In genomic region chr6:83057705-83058321, GRCh38 we compare ENCODE assay signal across 9 cellular contexts. TPM values are rescaled to one million over a fixed set of nuclear protein-coding genes. Genes with fewer than 3 reads are reported as not detected.
DNase-seq lines count a peak whose midpoint lies in the region; ATAC-seq, FAIRE-seq and TF ChIP-seq lines count a peak whose summit lies in the region.
"Had no signal": no experiment of that assay in that cellular context is flagged by ENCODE, and none has a peak within 500 bp of the region (broad histone marks: within the 10 kb centered on the region; RNA-seq: fewer than 3 reads in every experiment).

No MANE protein-coding gene starts in this region.

- H3K36me3 Mint-ChIP-seq in activated naive CD8-positive, alpha-beta T cell treated with anti-CD3 and anti-CD28 coated beads, Interleukin-2, amount 50 U/mL, for 24 hours (ENCODE audit: low read depth): peaks cover 28% of the 10 kb centered on the region
- peaks cover 24% of the 10 kb centered on the region for H3K36me3 Mint-ChIP-seq in activated naive CD8-positive, alpha-beta T cell treated with anti-CD3 and anti-CD28 coated beads for 36 hours
- peaks cover 4% of the 10 kb centered on the region for H3K36me3 Mint-ChIP-seq in effector memory CD8-positive, alpha-beta T cell (ENCODE audit: insufficient read depth)

- H3K79me1 ChIP-seq in neuronal stem cell (ENCODE audit: low read depth, low read length): no peaks in the 10 kb centered on the region

- no peak overlapping the region for H3K23ac ChIP-seq in neuronal stem cell (ENCODE audit: low read depth, low read length, poor library complexity)

- H4K8ac ChIP-seq in neuronal stem cell (ENCODE audit: low read depth, low read length): no peak overlapping the region

- WGBS in neuronal stem cell (ENCODE audit: extremely low coverage in 2 of 2, insufficient read length in 2 of 2, insufficient replicate concordance in 1 of 2), 2 donors: no CpG with 5 or more reads among the region's 4 CpGs

- peaks cover 2 to 42% of the 10 kb centered on the region in 2 donors for H3K36me3 ChIP-seq in neuronal stem cell (replicated peaks in 1 of 2; ENCODE audit: control insufficient read depth in 2 of 2, insufficient read depth in 2 of 2, low read length in 2 of 2)

- peaks cover 0 to 2% of the 10 kb centered on the region in 2 donors for H3K4me1 ChIP-seq in neuronal stem cell (ENCODE audit: control insufficient read depth in 2 of 2, insufficient read depth in 1 of 2, low read depth in 1 of 2, low read length in 2 of 2)

- no peak overlapping the region for H2AFZ ChIP-seq in neuronal stem cell (ENCODE audit: low read length)

- H2AK5ac ChIP-seq in neuronal stem cell (ENCODE audit: low read depth, low read length): no peak overlapping the region

- no peaks in the 10 kb centered on the region for H3K27me3 Mint-ChIP-seq in activated naive CD8-positive, alpha-beta T cell treated with anti-CD3 and anti-CD28 coated beads, Interleukin-2, amount 50 U/mL, for 24 hours
- H3K27me3 Mint-ChIP-seq in activated naive CD8-positive, alpha-beta T cell treated with anti-CD3 and anti-CD28 coated beads for 36 hours: no peaks in the 10 kb centered on the region
- no peaks in the 10 kb centered on the region for H3K27me3 Mint-ChIP-seq in effector memory CD8-positive, alpha-beta T cell

- H3K4me3 ChIP-seq in HL-60 (replicated peaks; ENCODE audit: insufficient read depth, low read length) (no peak overlapping the region), neuronal stem cell (ENCODE audit: low read length in 2 of 2) (no peak overlapping the region)

- no peak overlapping the region for H3K9ac ChIP-seq in neuronal stem cell (ENCODE audit: low read depth, low read length, poor library complexity)

- peak; percentile 5 for DNase-seq in activated naive CD8-positive, alpha-beta T cell treated with anti-CD3 and anti-CD28 coated beads, Interleukin-2, amount 50 U/mL, for 24 hours
- DNase-seq in activated naive CD8-positive, alpha-beta T cell treated with anti-CD3 and anti-CD28 coated beads for 36 hours: no peak
- DNase-seq in HL-60 (ENCODE audit: low read depth in 1 of 2, low spot score in 1 of 2) (peak in 1 of 2 experiments; percentile 42), RCC 7860 (ENCODE audit: low spot score) (peak; percentile 17), middle frontal gyrus (ENCODE audit: extremely low spot score, low spot score) (peak; percentile 62), neuronal stem cell (ENCODE audit: low spot score) (no peak)
- DNase-seq in effector memory CD8-positive, alpha-beta T cell: peak in 1 of 3 experiments; percentile 7

- no peak overlapping the region for H4K91ac ChIP-seq in neuronal stem cell (ENCODE audit: low read depth, low read length, poor library complexity)

- H2BK120ac ChIP-seq in neuronal stem cell (ENCODE audit: low read depth, low read length): no peak overlapping the region

- H3K18ac ChIP-seq in neuronal stem cell (ENCODE audit: low read length): no peak overlapping the region

- H3K4ac ChIP-seq in neuronal stem cell (ENCODE audit: low read length): no peak overlapping the region

- H3K27me3 ChIP-seq in HL-60 (ENCODE audit: insufficient read depth, poor library complexity, severe bottlenecking): no peaks in the 10 kb centered on the region
- no peaks in the 10 kb centered on the region for H3K27me3 ChIP-seq in neuronal stem cell (ENCODE audit: control insufficient read depth in 3 of 3, insufficient read depth in 3 of 3, low read depth in 1 of 3, low read length in 3 of 3)

- H2BK5ac ChIP-seq in neuronal stem cell (ENCODE audit: low read length): no peak overlapping the region

- no peak overlapping the region for H2BK15ac ChIP-seq in neuronal stem cell (ENCODE audit: low read length)

- FAIRE-seq in RCC 7860 (lab: Jason Lieb, UNC): no peak
- FAIRE-seq: frontal cortex had no signal

- no peak overlapping the region for H3K4me3 Mint-ChIP-seq in activated naive CD8-positive, alpha-beta T cell treated with anti-CD3 and anti-CD28 coated beads, Interleukin-2, amount 50 U/mL, for 24 hours
- H3K4me3 Mint-ChIP-seq in activated naive CD8-positive, alpha-beta T cell treated with anti-CD3 and anti-CD28 coated beads for 36 hours: no peak overlapping the region
- H3K4me3 Mint-ChIP-seq in effector memory CD8-positive, alpha-beta T cell: no peak overlapping the region

- TF ChIP-seq CTCF in HL-60 (IDR thresholded peaks at IDR 0.05; ENCODE audit: insufficient read depth, low read length): peak; percentile 51

- H3K27ac ChIP-seq in HL-60 (replicated peaks) (no peak overlapping the region), neuronal stem cell (replicated peaks; ENCODE audit: low read length) (no peak overlapping the region)

- no peak overlapping the region for H3K4me2 ChIP-seq in neuronal stem cell (ENCODE audit: insufficient read depth, low read length, poor library complexity, severe bottlenecking)

- H3K9me3 ChIP-seq in neuronal stem cell (replicated peaks in 1 of 2; ENCODE audit: control insufficient read depth in 2 of 2, insufficient read depth in 1 of 2, low read depth in 1 of 2, low read length in 2 of 2): no peaks in the 10 kb centered on the region

- H2BK12ac ChIP-seq in neuronal stem cell (ENCODE audit: low read length): no peak overlapping the region

- H3K4me1 Mint-ChIP-seq in activated naive CD8-positive, alpha-beta T cell treated with anti-CD3 and anti-CD28 coated beads, Interleukin-2, amount 50 U/mL, for 24 hours: peaks cover 4% of the 10 kb centered on the region
- H3K4me1 Mint-ChIP-seq in activated naive CD8-positive, alpha-beta T cell treated with anti-CD3 and anti-CD28 coated beads for 36 hours: peaks cover 19% of the 10 kb centered on the region
- H3K4me1 Mint-ChIP-seq in effector memory CD8-positive, alpha-beta T cell (ENCODE audit: low read depth in 2 of 2): peaks cover 0 to 3% of the 10 kb centered on the region in 2 donors

- no peaks in the 10 kb centered on the region for H3K9me3 Mint-ChIP-seq in activated naive CD8-positive, alpha-beta T cell treated with anti-CD3 and anti-CD28 coated beads, Interleukin-2, amount 50 U/mL, for 24 hours
- no peaks in the 10 kb centered on the region for H3K9me3 Mint-ChIP-seq in activated naive CD8-positive, alpha-beta T cell treated with anti-CD3 and anti-CD28 coated beads for 36 hours
- H3K9me3 Mint-ChIP-seq in effector memory CD8-positive, alpha-beta T cell: no peaks in the 10 kb centered on the region

- no peak overlapping the region for H3K27ac Mint-ChIP-seq in activated naive CD8-positive, alpha-beta T cell treated with anti-CD3 and anti-CD28 coated beads, Interleukin-2, amount 50 U/mL, for 24 hours
- H3K27ac Mint-ChIP-seq in activated naive CD8-positive, alpha-beta T cell treated with anti-CD3 and anti-CD28 coated beads for 36 hours: no peak overlapping the region
- peak overlapping the region in 1 of 2 donors; percentile 5 for H3K27ac Mint-ChIP-seq in effector memory CD8-positive, alpha-beta T cell

- H3K14ac ChIP-seq in neuronal stem cell (ENCODE audit: low read length): no peak overlapping the region

- peak; percentile 46 for ATAC-seq in activated naive CD8-positive, alpha-beta T cell treated with anti-CD3 and anti-CD28 coated beads, Interleukin-2, amount 50 U/mL, for 24 hours
- ATAC-seq in GM21528 (IDR thresholded peaks at IDR 0.05; ENCODE audit: low FRiP score, unreplicated experiment): peak; percentile 73
- peak; percentile 29 for ATAC-seq in effector memory CD8-positive, alpha-beta T cell (replicated peaks)

RNA-seq across cellular contexts. Expression of gene UBE3D, which starts 7.8 kb away (rescaled TPM):
- total RNA-seq in activated naive CD8-positive, alpha-beta T cell treated with anti-CD3 and anti-CD28 coated beads for 36 hours: 1 to 10 TPM; 7.1 to 8.2 TPM
- 17.1 TPM for polyA plus RNA-seq in neuronal stem cell (2013, experiment 1 of 2)
- 19.2 TPM for polyA plus RNA-seq in neuronal stem cell (2013, experiment 2 of 2)

RNA-seq across cellular contexts. Expression of gene DOP1A, which starts 9.7 kb away (rescaled TPM):
- 1 to 10 TPM; 8.1 to 8.2 TPM for total RNA-seq in activated naive CD8-positive, alpha-beta T cell treated with anti-CD3 and anti-CD28 coated beads for 36 hours
- 5.1 TPM for polyA plus RNA-seq in neuronal stem cell (2013, experiment 1 of 2)
- polyA plus RNA-seq in neuronal stem cell (2013, experiment 2 of 2): 5.7 TPM

Comparison
In these comparisons a context has a peak if more than half of its experiments do, and no peak if none do; other contexts are left out.
1. DNase-seq: peak in activated naive CD8-positive, alpha-beta T cell treated with anti-CD3 and anti-CD28 coated beads, Interleukin-2, amount 50 U/mL, for 24 hours (single experiment), RCC 7860 (single experiment) and middle frontal gyrus (single experiment); none in activated naive CD8-positive, alpha-beta T cell treated with anti-CD3 and anti-CD28 coated beads for 36 hours (single experiment) and neuronal stem cell (single experiment).
2. Peak in every context shown above with its lines, with median percentiles within 50 percentile points of each other: ATAC-seq.